In the genomic region with DNA sequence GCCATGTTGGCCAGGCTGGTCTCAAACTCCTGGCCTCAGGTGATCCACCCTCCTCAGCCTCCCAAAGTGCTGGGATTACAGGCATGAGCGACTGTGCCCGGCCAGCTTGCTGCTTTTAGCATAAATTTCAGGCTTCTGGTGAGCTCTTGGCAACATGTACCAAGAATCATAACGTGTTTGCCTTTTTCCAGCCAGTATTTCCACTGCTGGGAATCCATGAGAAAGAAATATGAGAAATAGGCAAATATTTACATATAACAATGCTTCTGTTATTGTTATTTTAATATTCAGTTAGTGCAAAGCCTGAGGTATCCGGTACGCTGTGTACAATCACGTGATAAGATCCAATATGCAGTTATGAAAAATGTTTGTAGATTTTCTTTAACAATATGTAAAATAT, we compare ENCODE assay signal across 29 cellular contexts. TPM values are rescaled to one million over a fixed set of nuclear protein-coding genes. Genes with fewer than 3 reads are reported as not detected.
DNase-seq lines count a peak whose midpoint lies in the region; ATAC-seq, FAIRE-seq and TF ChIP-seq lines count a peak whose summit lies in the region.
"Had no signal": no experiment of that assay in that cellular context is flagged by ENCODE, and none has a peak within 500 bp of the region (broad histone marks: within the 10 kb centered on the region; RNA-seq: fewer than 3 reads in every experiment).

No MANE protein-coding gene starts in this region.

- H3K9me3 ChIP-seq in HepG2 (ENCODE audit: low read length) (no peaks in the 10 kb centered on the region), right lobe of liver (no peaks in the 10 kb centered on the region), body of pancreas (no peaks in the 10 kb centered on the region), aorta (ENCODE audit: control insufficient read depth, low read length) (no peaks in the 10 kb centered on the region)
- H3K9me3 ChIP-seq: SJSA1 had no signal

- TF ChIP-seq CTCF in HepG2 (CRISPR knock-in tag; IDR thresholded peaks at IDR 0.05): no peak
- no peak for TF ChIP-seq CTCF in right lobe of liver (IDR thresholded peaks at IDR 0.05)
- no peak for TF ChIP-seq CTCF in body of pancreas (IDR thresholded peaks at IDR 0.05)

- BruUV-seq in HepG2 (replicated peaks; lab: Mats Ljungman, UMichigan): no TSS peak

- no peak for FAIRE-seq in HepG2 (lab: Jason Lieb, UNC)
- FAIRE-seq: GM19239, RCC 7860 had no signal

- H3K9ac ChIP-seq in HepG2 (ENCODE audit: insufficient read depth, low read depth, low read length): no peak overlapping the region

- H3K36me3 ChIP-seq in HepG2 (replicated peaks in 1 of 2; ENCODE audit: control insufficient read depth in 1 of 2, insufficient read depth in 2 of 2, low read length in 2 of 2) (no peaks in the 10 kb centered on the region), right lobe of liver (no peaks in the 10 kb centered on the region), body of pancreas (replicated peaks in 1 of 2; ENCODE audit: insufficient read depth in 1 of 2, low read depth in 2 of 2) (no peaks in the 10 kb centered on the region), aorta (ENCODE audit: control insufficient read depth in 1 of 2, insufficient read depth in 2 of 2, low read length in 1 of 2) (no peaks in the 10 kb centered on the region)
- H3K36me3 ChIP-seq: SJSA1 had no signal

- TF ChIP-seq RAD21 in HepG2 (CRISPR knock-in tag; IDR thresholded peaks at IDR 0.05): no peak

- no peak for TF ChIP-seq POLR2A in HepG2 (IDR thresholded peaks at IDR 0.05; ENCODE audit: insufficient read depth in 1 of 2, low read depth in 2 of 2, low read length in 2 of 2)
- no peak for TF ChIP-seq POLR2A in right lobe of liver (IDR thresholded peaks at IDR 0.05)
- TF ChIP-seq POLR2A in body of pancreas (IDR thresholded peaks at IDR 0.05): no peak

- peaks cover 36% of the 10 kb centered on the region for H3K4me1 ChIP-seq in HepG2 (ENCODE audit: insufficient read depth, low read length)
- H3K4me1 ChIP-seq in right lobe of liver: no peaks in the 10 kb centered on the region
- peaks cover 21% of the 10 kb centered on the region for H3K4me1 ChIP-seq in body of pancreas
- no peaks in the 10 kb centered on the region for H3K4me1 ChIP-seq in aorta (ENCODE audit: control insufficient read depth in 1 of 2, insufficient read depth in 2 of 2, low read length in 2 of 2)
- H3K4me1 ChIP-seq: SJSA1 had no signal

- H3K27me3 ChIP-seq in HepG2 (ENCODE audit: control insufficient read depth in 1 of 2, insufficient read depth in 2 of 2, low read length in 2 of 2): 0 out of 5 replicates have a peak, but pooled peaks cover 0 to 8% of the 10 kb centered on the region in 2 experiments
- no peaks in the 10 kb centered on the region for H3K27me3 ChIP-seq in right lobe of liver
- no peaks in the 10 kb centered on the region for H3K27me3 ChIP-seq in body of pancreas
- no peaks in the 10 kb centered on the region for H3K27me3 ChIP-seq in aorta (ENCODE audit: control insufficient read depth in 1 of 2, insufficient read depth in 2 of 2, low read length in 1 of 2)

- WGBS in HepG2 (ENCODE audit: low lambda C conversion rate): 16% methylated on average over 6 of the region's 6 CpGs
- 79% methylated on average over 6 of the region's 6 CpGs for WGBS in right lobe of liver (ENCODE audit: insufficient coverage, low coverage, low lambda C conversion rate, missing lambda C conversion rate)
- WGBS in body of pancreas, 2 donors: 24 to 32% methylated on average over 6 of the region's 6 CpGs
- 27 to 38% methylated on average over 6 of the region's 6 CpGs for WGBS in aorta, 2 donors

- no peaks in the 10 kb centered on the region for H3K79me2 ChIP-seq in HepG2 (ENCODE audit: insufficient read depth, low read length)

- POLR2A ChIA-PET in HepG2 (lab: Yijun Ruan, JAX): interaction anchor here (1.2 kb wide), 1 partner anchor 178 kb away, joined by 3 read pairs; no protein-coding TSS in a partner anchor

- TF ChIP-seq EP300 in HepG2 (IDR thresholded peaks at IDR 0.05; ENCODE audit: low read depth in 2 of 2, low read length in 2 of 2) (no peak), HepG2 (CRISPR knock-in tag; IDR thresholded peaks at IDR 0.05; ENCODE audit: borderline replicate concordance) (no peak)

- H4K20me1 ChIP-seq in HepG2 (ENCODE audit: insufficient read depth, low read length): no peaks in the 10 kb centered on the region

- no peak overlapping the region for H3K4me2 ChIP-seq in HepG2 (ENCODE audit: low read depth, low read length)

- H3K27ac ChIP-seq in HepG2 (ENCODE audit: extremely low read length, insufficient read depth, low read length) (no peak overlapping the region), right lobe of liver (no peak overlapping the region), body of pancreas (peak overlapping the region in 2 of 4 donors; percentile 74), aorta (ENCODE audit: low read depth in 1 of 2, low read length in 2 of 2) (no peak overlapping the region)
- H3K27ac ChIP-seq: SJSA1 had no signal

- ATAC-seq in HepG2 (no peak), right lobe of liver (no peak), body of pancreas (peak; percentile 87), aorta (ENCODE audit: low FRiP score) (no peak)

- H3K4me3 ChIP-seq in HepG2 (replicated peaks in 1 of 3; ENCODE audit: insufficient read depth in 1 of 3, low read depth in 2 of 3, low read length in 3 of 3) (no peak overlapping the region), right lobe of liver (no peak overlapping the region), body of pancreas (no peak overlapping the region), aorta (ENCODE audit: low read length in 2 of 2) (no peak overlapping the region)
- H3K4me3 ChIP-seq: SJSA1 had no signal

- CTCF ChIA-PET in HepG2 (lab: Yijun Ruan, JAX; ENCODE audit: low intra/inter-chr PET ratio, low total read pairs): no interaction called here

- DNase-seq in HepG2 (ENCODE audit: low spot score) (no peak), right lobe of liver (no peak), NCI-H69 (lab: John Stamatoyannopoulos, UW) (peak; percentile 21), body of pancreas (peak in 3 of 4 donors; percentile 38 to 62 (median 58)), aorta (no peak), A172 (ENCODE audit: low spot score) (no peak), T-helper 2 cell (no peak)
- no peak for DNase-seq in activated naive CD4-positive, alpha-beta T cell treated with Interleukin-2 at 50 U/mL for 16 hours
- DNase-seq: 8988T; AML-193; C1 segment of cervical spinal cord; CD8-positive, alpha-beta memory T cell; EL; GF-D8; MV-4-11; NCI-H1105 treated with DMSO at 0.1 percent for 48 hours; NCI-H1694; NCI-H2107; NCI-H2227 treated with DMSO at 0.1 percent for 48 hours; NCI-H510A; NCI-H774 had no signal

- in situ Hi-C loops in HepG2 (cut with HindIII; ENCODE audit: extremely low pct_ligation_motif_present, low pct_unique_long_range_greater_than_20kb): no loop called here

- intact Hi-C loops in HepG2 (cut with micrococcal nuclease; ENCODE audit: unreplicated experiment): no loop called here
- intact Hi-C loops in right lobe of liver (cut with DNase I): no loop called here
- intact Hi-C loops in body of pancreas (cut with DNase I): no loop called here
- intact Hi-C loops in aorta (cut with DNase I): no loop called here

- no peak overlapping the region for H2AFZ ChIP-seq in HepG2 (ENCODE audit: low read length)

RNA-seq across cellular contexts. Expression of a gene that starts 29.2 kb away (rescaled TPM):
- 47.4 and 83.5 TPM in 2 replicates for total RNA-seq in HepG2 (2016; rRNA removed; fragmentation: Illumina TruSeq; extraction: Trizol)
- 54.7 and 67.0 TPM in 2 replicates for total RNA-seq in HepG2 (2016; cell fraction: cytosol; rRNA removed; fragmentation: Illumina TruSeq; extraction: Trizol; ENCODE audit: low read depth)
- total RNA-seq in HepG2 (2016; cell fraction: insoluble cytoplasmic fraction; rRNA removed; fragmentation: Illumina TruSeq; extraction: Trizol): 42.9 and 82.5 TPM in 2 replicates
- 68.0 and 79.4 TPM in 2 replicates for total RNA-seq in HepG2 (2016; cell fraction: membrane; rRNA removed; fragmentation: Illumina TruSeq; extraction: Trizol)
- 76.2 and 78.4 TPM in 2 replicates for total RNA-seq in HepG2 (2016; cell fraction: nucleus; rRNA removed; fragmentation: Illumina TruSeq; extraction: Trizol)
- polyA plus RNA-seq in HepG2 (2011; rRNA removed): 74.7 and 97.6 TPM in 2 replicates
- polyA plus RNA-seq in HepG2 (2011; cell fraction: cytosol; rRNA removed): 78.3 and 82.4 TPM in 2 replicates
- 83.2 and 92.3 TPM in 2 replicates for polyA plus RNA-seq in HepG2 (2011; cell fraction: nucleus; rRNA removed)
- 34.1 and 40.8 TPM in 2 replicates for polyA plus RNA-seq in HepG2 (2012)
- polyA plus RNA-seq in HepG2 (2016; cell fraction: cytosol; fragmentation: Illumina TruSeq; extraction: Trizol; ENCODE audit: low read depth): 47.5 and 59.8 TPM in 2 replicates
- polyA plus RNA-seq in HepG2 (2016; cell fraction: insoluble cytoplasmic fraction; fragmentation: Illumina TruSeq; extraction: Trizol; ENCODE audit: low read depth): 44.2 and 45.5 TPM in 2 replicates
- 53.9 and 57.1 TPM in 2 replicates for polyA plus RNA-seq in HepG2 (2016; cell fraction: membrane; fragmentation: Illumina TruSeq; extraction: Trizol; ENCODE audit: low read depth)
- polyA plus RNA-seq in HepG2 (2016; cell fraction: nucleus; fragmentation: Illumina TruSeq; extraction: Trizol; ENCODE audit: insufficient read depth, low read depth): 122 and 128 TPM in 2 replicates
- 0.19 and 131 TPM in 2 replicates for polyA minus RNA-seq in HepG2 (2011; rRNA and poly(A)+ RNA removed; ENCODE audit: low replicate concordance)
- polyA minus RNA-seq in HepG2 (2011; cell fraction: cytosol; rRNA and poly(A)+ RNA removed): 24.3 and 31.5 TPM in 2 replicates
- 20.2 and 23.6 TPM in 2 replicates for polyA minus RNA-seq in HepG2 (2011; cell fraction: nucleus; rRNA and poly(A)+ RNA removed)
- total RNA-seq in right lobe of liver: 10 to 100 TPM; 38.6 to 75.4 (median 58.3) TPM
- total RNA-seq in body of pancreas: 10 to 100 TPM; 53.1 to 87.4 TPM
- total RNA-seq in aorta: 10 to 100 TPM; 23.6 to 33.7 TPM
- 10 to 100 TPM; 14.4 to 25.2 TPM for polyA plus RNA-seq in aorta
- 18.3 and 19.7 TPM in 2 replicates for total RNA-seq in A172 (2014; rRNA removed; shearing (Covaris generic))
- total RNA-seq: SJSA1 had no signal

RNA-seq across cellular contexts. Expression of a gene that starts 30.6 kb away (rescaled TPM):
- total RNA-seq in HepG2 (2016; rRNA removed; fragmentation: Illumina TruSeq; extraction: Trizol) (0.20 TPM in 1 of 2 replicates, not detected in the other), right lobe of liver (under 1 TPM in 2 of 6 experiments, not detected in 4; 0.11 to 0.37 TPM), body of pancreas (under 1 TPM in 1 of 2 donors, not detected in 1; 0.26 TPM), aorta (not detected)
- total RNA-seq in HepG2 (2016; cell fraction: cytosol; rRNA removed; fragmentation: Illumina TruSeq; extraction: Trizol; ENCODE audit: low read depth): not detected in 2 replicates
- total RNA-seq in HepG2 (2016; cell fraction: insoluble cytoplasmic fraction; rRNA removed; fragmentation: Illumina TruSeq; extraction: Trizol): 0.22 TPM in 1 of 2 replicates, not detected in the other
- total RNA-seq in HepG2 (2016; cell fraction: membrane; rRNA removed; fragmentation: Illumina TruSeq; extraction: Trizol): not detected in 2 replicates
- not detected in 2 replicates for total RNA-seq in HepG2 (2016; cell fraction: nucleus; rRNA removed; fragmentation: Illumina TruSeq; extraction: Trizol)
- polyA plus RNA-seq in HepG2 (2011; rRNA removed) (1.3 and 2.4 TPM in 2 replicates), aorta (not detected)
- polyA plus RNA-seq in HepG2 (2011; cell fraction: cytosol; rRNA removed): 0.23 and 0.86 TPM in 2 replicates
- 9.1 and 12.7 TPM in 2 replicates for polyA plus RNA-seq in HepG2 (2011; cell fraction: nucleus; rRNA removed)
- 0.59 and 1.1 TPM in 2 replicates for polyA plus RNA-seq in HepG2 (2012)
- polyA plus RNA-seq in HepG2 (2016; cell fraction: cytosol; fragmentation: Illumina TruSeq; extraction: Trizol; ENCODE audit: low read depth): not detected in 2 replicates
- polyA plus RNA-seq in HepG2 (2016; cell fraction: insoluble cytoplasmic fraction; fragmentation: Illumina TruSeq; extraction: Trizol; ENCODE audit: low read depth): not detected in 2 replicates
- not detected in 2 replicates for polyA plus RNA-seq in HepG2 (2016; cell fraction: membrane; fragmentation: Illumina TruSeq; extraction: Trizol; ENCODE audit: low read depth)
- polyA plus RNA-seq in HepG2 (2016; cell fraction: nucleus; fragmentation: Illumina TruSeq; extraction: Trizol; ENCODE audit: insufficient read depth, low read depth): 0.04 TPM in 1 of 2 replicates, not detected in the other
- 0.05 and 0.24 TPM in 2 replicates for polyA minus RNA-seq in HepG2 (2011; rRNA and poly(A)+ RNA removed; ENCODE audit: low replicate concordance)
- 1.1 TPM in 1 of 2 replicates, not detected in the other for polyA minus RNA-seq in HepG2 (2011; cell fraction: cytosol; rRNA and poly(A)+ RNA removed)
- 0.64 and 2.5 TPM in 2 replicates for polyA minus RNA-seq in HepG2 (2011; cell fraction: nucleus; rRNA and poly(A)+ RNA removed)
- total RNA-seq in A172 (2014; rRNA removed; shearing (Covaris generic)): 0.62 TPM in 1 of 2 replicates, not detected in the other
- total RNA-seq: CD8-positive, alpha-beta memory T cell; H4; HT1080; M059J; OCI-LY7; SJSA1 had no signal
- polyA plus RNA-seq: AG04450; CD8-positive, alpha-beta memory T cell had no signal

Comparison
In these comparisons a context has a peak if more than half of its experiments do, and no peak if none do; other contexts are left out.
1. DNase-seq: peak in NCI-H69 (single experiment) and body of pancreas (3 of 4); none in HepG2 (single experiment), right lobe of liver (0 of 3), aorta (0 of 2), A172 (single experiment), activated naive CD4-positive, alpha-beta T cell treated with Interleukin-2 at 50 U/mL for 16 hours (single experiment) and T-helper 2 cell (0 of 5).